In genomic region chr12:11348439-11348838, GRCh38 we compare ENCODE assay signal across 2 cellular contexts.
TF ChIP-seq lines count a peak whose summit lies in the region.

No MANE protein-coding gene starts in this region.

TF ChIP-seq in HepG2, 621 proteins besides CTCF, POLR2A, EP300 and RAD21:
- no peak for TF ChIP-seq ZNF20 (CRISPR knock-in tag; IDR thresholded peaks at IDR 0.05)
- peak; percentile 97 for TF ChIP-seq CREB1 (IDR thresholded peaks at IDR 0.05)
- TF ChIP-seq CREB1 (CRISPR knock-in tag; IDR thresholded peaks at IDR 0.05): no peak

TF ChIP-seq in K562, 482 proteins besides CTCF, POLR2A, EP300 and RAD21:
- TF ChIP-seq ZNF655 (CRISPR knock-in tag; IDR thresholded peaks at IDR 0.05) (no peak), ZBTB12 (CRISPR knock-in tag; IDR thresholded peaks at IDR 0.05) (peak; percentile 73), NCOA1 (IDR thresholded peaks at IDR 0.05; ENCODE audit: low read depth) (peak; percentile 89), NR2F6 (CRISPR knock-in tag; IDR thresholded peaks at IDR 0.05) (no peak), TBL1XR1 (IDR thresholded peaks at IDR 0.05; ENCODE audit: low read length in 2 of 2) (peak in 1 of 2 experiments; percentile 50; a peak in 1 of 4 replicates), ATF1 (CRISPR knock-in tag; IDR thresholded peaks at IDR 0.05) (peak; percentile 56; the same call in 1 of the 2 replicates), ATF1 (tag; IDR thresholded peaks at IDR 0.05) (peak; percentile 97), CREB1 (IDR thresholded peaks at IDR 0.05) (peak; percentile 95), CREB1 (CRISPR knock-in tag; IDR thresholded peaks at IDR 0.05) (peak; percentile 90), MTA3 (IDR thresholded peaks at IDR 0.05; ENCODE audit: borderline replicate concordance) (peak; percentile 77), CSDE1 (IDR thresholded peaks at IDR 0.05) (peak in 1 of 2 experiments; percentile 62; a peak in 1 of 4 replicates), KHSRP (IDR thresholded peaks at IDR 0.05) (peak; percentile 79), BCL6 (CRISPR knock-in tag; IDR thresholded peaks at IDR 0.05) (no peak), CREM (IDR thresholded peaks at IDR 0.05; ENCODE audit: low read depth) (peak; percentile 93)
